Comparison of ENCODE assay signal across 8 cellular contexts in the genomic region with DNA sequence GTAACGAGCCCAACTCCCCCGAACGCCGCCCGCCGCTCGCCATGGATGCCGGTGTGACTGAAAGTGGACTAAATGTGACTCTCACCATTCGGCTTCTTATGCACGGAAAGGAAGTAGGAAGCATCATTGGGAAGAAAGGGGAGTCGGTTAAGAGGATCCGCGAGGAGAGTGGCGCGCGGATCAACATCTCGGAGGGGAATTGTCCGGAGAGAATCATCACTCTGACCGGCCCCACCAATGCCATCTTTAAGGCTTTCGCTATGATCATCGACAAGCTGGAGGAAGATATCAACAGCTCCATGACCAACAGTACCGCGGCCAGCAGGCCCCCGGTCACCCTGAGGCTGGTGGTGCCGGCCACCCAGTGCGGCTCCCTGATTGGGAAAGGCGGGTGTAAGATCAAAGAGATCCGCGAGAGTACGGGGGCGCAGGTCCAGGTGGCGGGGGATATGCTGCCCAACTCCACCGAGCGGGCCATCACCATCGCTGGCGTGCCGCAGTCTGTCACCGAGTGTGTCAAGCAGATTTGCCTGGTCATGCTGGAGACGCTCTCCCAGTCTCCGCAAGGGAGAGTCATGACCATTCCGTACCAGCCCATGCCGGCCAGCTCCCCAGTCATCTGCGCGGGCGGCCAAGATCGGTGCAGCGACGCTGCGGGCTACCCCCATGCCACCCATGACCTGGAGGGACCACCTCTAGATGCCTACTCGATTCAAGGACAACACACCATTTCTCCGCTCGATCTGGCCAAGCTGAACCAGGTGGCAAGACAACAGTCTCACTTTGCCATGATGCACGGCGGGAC. TPM values are rescaled to one million over a fixed set of nuclear protein-coding genes. Genes with fewer than 3 reads are reported as not detected.
DNase-seq lines count a peak whose midpoint lies in the region; ATAC-seq and TF ChIP-seq lines count a peak whose summit lies in the region.

No MANE protein-coding gene starts in this region.

- H3K4me1 Mint-ChIP-seq in progenitor cell of endocrine pancreas (ENCODE audit: low read depth) = peaks cover 28% of the 10 kb centered on the region

- H3K4me3 ChIP-seq in AG04450 (ENCODE audit: low read depth, low read length) (peak overlapping the region; percentile 97), adipocyte (ENCODE audit: low read length) (peak overlapping the region; percentile 91), left ventricle myocardium inferior (peak overlapping the region; percentile 82)

- H3K36me3 ChIP-seq in adipocyte (ENCODE audit: control insufficient read depth, insufficient read depth, low read length, severe bottlenecking) (peaks cover 15% of the 10 kb centered on the region), left ventricle myocardium inferior (peaks cover 33% of the 10 kb centered on the region)

- peak overlapping the region; percentile 99 for H3K9ac ChIP-seq in adipocyte (ENCODE audit: low read length)

- H3K4me1 ChIP-seq in adipocyte (ENCODE audit: control insufficient read depth, insufficient read depth, low read length) (peaks cover 32% of the 10 kb centered on the region), left ventricle myocardium inferior (peaks cover 66% of the 10 kb centered on the region)

- DNase-seq in AG04450 (ENCODE audit: low read depth, low spot score) = no peak
- peak; percentile 78 for DNase-seq in RKO (ENCODE audit: low spot score)
- DNase-seq in adipocyte (ENCODE audit: low read depth) = peak; percentile 67
- peak; percentile 36 for DNase-seq in left ventricle myocardium inferior
- peak; percentile 25 for DNase-seq in progenitor cell of endocrine pancreas (ENCODE audit: low spot score, unreplicated experiment)

- ATAC-seq in HG03196 (IDR thresholded peaks at IDR 0.05; ENCODE audit: unreplicated experiment) = no peak
- no peak for ATAC-seq in HG03439 (IDR thresholded peaks at IDR 0.05; ENCODE audit: unreplicated experiment)

- H3K27ac ChIP-seq in AG04450 (ENCODE audit: low read depth, low read length) (peak overlapping the region; percentile 95), left ventricle myocardium inferior (replicated peaks) (peak overlapping the region; percentile 100)

- intact Hi-C loops in left ventricle myocardium inferior (cut with micrococcal nuclease) = loop anchor here (5.0 kb wide), 1 partner anchor 49 kb away; no protein-coding TSS in a partner anchor

- peaks cover 24% of the 10 kb centered on the region for H3K36me3 Mint-ChIP-seq in progenitor cell of endocrine pancreas (ENCODE audit: insufficient read depth)

- peak overlapping the region; percentile 98 for H3K4me3 Mint-ChIP-seq in progenitor cell of endocrine pancreas (ENCODE audit: low read depth)

- no peaks in the 10 kb centered on the region for H3K27me3 Mint-ChIP-seq in progenitor cell of endocrine pancreas

- TF ChIP-seq POLR2A in GM15510 (IDR thresholded peaks at IDR 0.05; ENCODE audit: borderline replicate concordance, extremely low read depth, insufficient read length) = peak; percentile 45

- TF ChIP-seq CTCF in AG04450 (IDR thresholded peaks at IDR 0.05; ENCODE audit: low read depth, low read length) = no peak
- TF ChIP-seq CTCF in left ventricle myocardium inferior (IDR thresholded peaks at IDR 0.05; ENCODE audit: borderline replicate concordance) = no peak
- TF ChIP-seq CTCF in progenitor cell of endocrine pancreas (IDR thresholded peaks at IDR 0.05; ENCODE audit: unreplicated experiment) = no peak

- H3K27ac Mint-ChIP-seq in progenitor cell of endocrine pancreas = peak overlapping the region; percentile 99

- CTCF ChIA-PET in AG04450 (lab: Charles Lee) = interaction anchor here (2.1 kb wide), 1 partner anchor 176 kb away, joined by 10 read pairs; no protein-coding TSS in a partner anchor

- H3K27me3 ChIP-seq in AG04450 (ENCODE audit: control insufficient read depth, insufficient read depth, low read length) (no peaks in the 10 kb centered on the region), adipocyte (replicated peaks; ENCODE audit: control insufficient read depth, insufficient read depth, low read length) (no peaks in the 10 kb centered on the region), left ventricle myocardium inferior (ENCODE audit: low read depth) (no peaks in the 10 kb centered on the region)

- no peaks in the 10 kb centered on the region for H3K9me3 Mint-ChIP-seq in progenitor cell of endocrine pancreas (ENCODE audit: low read depth)

- H3K9me3 ChIP-seq in AG04450 (ENCODE audit: control insufficient read depth, insufficient read depth, low read length) (peaks cover 3% of the 10 kb centered on the region; the same call in 1 of the 2 replicates), adipocyte (ENCODE audit: control insufficient read depth, low read length) (no peaks in the 10 kb centered on the region), left ventricle myocardium inferior (replicated peaks) (no peaks in the 10 kb centered on the region)

- POLR2A ChIA-PET in AG04450 (lab: Yijun Ruan, JAX) = interaction anchor here (0.7 to 3.7 kb wide), 8 partner anchors 17 to 315 kb away, joined by 3 to 29 read pairs (median 12); a partner anchor contains a TSS

RNA-seq across cellular contexts. Expression of a gene that starts 0.6 kb away (rescaled TPM):
- 63.8 and 91.3 TPM in 2 replicates for polyA plus RNA-seq in AG04450 (2011; rRNA removed)
- polyA minus RNA-seq in AG04450 (2011; rRNA and poly(A)+ RNA removed) = 65.2 and 76.3 TPM in 2 replicates
- total RNA-seq in left ventricle myocardium inferior = 205 TPM
- total RNA-seq in progenitor cell of endocrine pancreas = 295 and 305 TPM in 2 replicates
